Comparison of ENCODE assay signal across 8 cellular contexts in genomic region chrX:45749375-45749774, GRCh38.
DNase-seq lines count a peak whose midpoint lies in the region; ATAC-seq and TF ChIP-seq lines count a peak whose summit lies in the region.
"Had no signal": no experiment of that assay in that cellular context is flagged by ENCODE, and none has a peak within 500 bp of the region (broad histone marks: within the 10 kb centered on the region; RNA-seq: fewer than 3 reads in every experiment).

No MANE protein-coding gene starts in this region.

- H3K9me3 ChIP-seq in HEK293 (ENCODE audit: control insufficient read depth, insufficient read depth, low read depth, low read length) (no peaks in the 10 kb centered on the region), adipocyte (ENCODE audit: control insufficient read depth, low read length) (no peaks in the 10 kb centered on the region), lung (ENCODE audit: control insufficient read depth in 2 of 2, insufficient read depth in 1 of 2, low read length in 1 of 2) (no peaks in the 10 kb centered on the region)

- H3K9ac ChIP-seq in adipocyte (ENCODE audit: low read length): peak overlapping the region; percentile 24

- 61 to 64% methylated on average over 4 of the region's 4 CpGs for WGBS in lung, 2 donors

- peaks cover 6 to 91% of the 10 kb centered on the region in 2 experiments; a peak in 2 of 3 replicates for H3K36me3 ChIP-seq in HEK293 (ENCODE audit: control insufficient read depth in 2 of 2, insufficient read depth in 1 of 2, low read length in 2 of 2)
- H3K36me3 ChIP-seq in adipocyte (ENCODE audit: control insufficient read depth, insufficient read depth, low read length, severe bottlenecking): peaks cover 53% of the 10 kb centered on the region
- H3K36me3 ChIP-seq in lung (ENCODE audit: control insufficient read depth in 2 of 2, insufficient read depth in 2 of 2, low read length in 2 of 2): peaks cover 0 to 3% of the 10 kb centered on the region in 2 donors

- DNase-seq in DMS53 (lab: John Stamatoyannopoulos, UW) (peak; percentile 47), adipocyte (ENCODE audit: low read depth) (peak; percentile 56), lung (ENCODE audit: low spot score) (no peak), putamen (ENCODE audit: low spot score) (no peak), NCI-H82 (lab: John Stamatoyannopoulos, UW) (no peak)
- DNase-seq: nephron progenitor cell had no signal

- POLR2A ChIA-PET in HEK293 (lab: Yijun Ruan, JAX): no interaction called here

- ATAC-seq in lung (ENCODE audit: insufficient read depth, low FRiP score) (no peak), HG02763 (IDR thresholded peaks at IDR 0.05; ENCODE audit: unreplicated experiment) (no peak)

- CTCF ChIA-PET in HEK293 (lab: Yijun Ruan, JAX): interaction anchor here (0.6 to 1.0 kb wide), 3 partner anchors 166 to 427 kb away, joined by 3 to 6 read pairs (median 3); no protein-coding TSS in a partner anchor

- H3K27ac ChIP-seq in HEK293 (ENCODE audit: extremely low read depth, low read depth, low read length) (no peak overlapping the region), lung (ENCODE audit: low read depth in 1 of 2, low read length in 1 of 2) (peak overlapping the region in 1 of 2 donors; percentile 74)

- H3K27me3 ChIP-seq in adipocyte (replicated peaks; ENCODE audit: control insufficient read depth, insufficient read depth, low read length): no peaks in the 10 kb centered on the region
- no peaks in the 10 kb centered on the region for H3K27me3 ChIP-seq in lung (ENCODE audit: control insufficient read depth, insufficient read depth)

- H3K4me3 ChIP-seq in HEK293 (ENCODE audit: low read depth, low read length): no peak overlapping the region
- no peak overlapping the region for H3K4me3 ChIP-seq in adipocyte (ENCODE audit: low read length)
- no peak overlapping the region for H3K4me3 ChIP-seq in lung

- TF ChIP-seq CTCF in HEK293 (tag by site-specific recombination; IDR thresholded peaks at IDR 0.05) (no peak), lung (IDR thresholded peaks at IDR 0.05; ENCODE audit: control extremely low read depth, extremely low read depth) (peak; percentile 3)

- H3K4me1 ChIP-seq in HEK293 (ENCODE audit: control insufficient read depth, insufficient read depth, low read length) (no peaks in the 10 kb centered on the region), adipocyte (ENCODE audit: control insufficient read depth, insufficient read depth, low read length) (peaks cover 31% of the 10 kb centered on the region), lung (ENCODE audit: control insufficient read depth in 2 of 2, insufficient read depth in 2 of 2, low read length in 2 of 2) (peaks cover 0 to under 1% of the 10 kb centered on the region in 2 donors)

TF ChIP-seq in HEK293, 187 proteins besides CTCF, POLR2A, EP300 and RAD21:
- TF ChIP-seq ZNF654 (tag by site-specific recombination; IDR thresholded peaks at IDR 0.05; ENCODE audit: low read depth) (peak; percentile 15), KLF8 (tag by site-specific recombination; IDR thresholded peaks at IDR 0.05) (no peak), REPIN1 (tag by site-specific recombination; IDR thresholded peaks at IDR 0.05; ENCODE audit: low read depth) (no peak), MZF1 (tag by site-specific recombination; IDR thresholded peaks at IDR 0.05; ENCODE audit: borderline replicate concordance) (no peak), SCRT1 (tag by site-specific recombination; IDR thresholded peaks at IDR 0.05; ENCODE audit: borderline replicate concordance) (no peak)
- TF ChIP-seq, protein P1, sequence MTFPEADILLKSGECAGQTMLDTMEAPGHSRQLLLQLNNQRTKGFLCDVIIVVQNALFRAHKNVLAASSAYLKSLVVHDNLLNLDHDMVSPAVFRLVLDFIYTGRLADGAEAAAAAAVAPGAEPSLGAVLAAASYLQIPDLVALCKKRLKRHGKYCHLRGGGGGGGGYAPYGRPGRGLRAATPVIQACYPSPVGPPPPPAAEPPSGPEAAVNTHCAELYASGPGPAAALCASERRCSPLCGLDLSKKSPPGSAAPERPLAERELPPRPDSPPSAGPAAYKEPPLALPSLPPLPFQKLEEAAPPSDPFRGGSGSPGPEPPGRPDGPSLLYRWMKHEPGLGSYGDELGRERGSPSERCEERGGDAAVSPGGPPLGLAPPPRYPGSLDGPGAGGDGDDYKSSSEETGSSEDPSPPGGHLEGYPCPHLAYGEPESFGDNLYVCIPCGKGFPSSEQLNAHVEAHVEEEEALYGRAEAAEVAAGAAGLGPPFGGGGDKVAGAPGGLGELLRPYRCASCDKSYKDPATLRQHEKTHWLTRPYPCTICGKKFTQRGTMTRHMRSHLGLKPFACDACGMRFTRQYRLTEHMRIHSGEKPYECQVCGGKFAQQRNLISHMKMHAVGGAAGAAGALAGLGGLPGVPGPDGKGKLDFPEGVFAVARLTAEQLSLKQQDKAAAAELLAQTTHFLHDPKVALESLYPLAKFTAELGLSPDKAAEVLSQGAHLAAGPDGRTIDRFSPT (tag by site-specific recombination; IDR thresholded peaks at IDR 0.05): no peak

Comparison
In these comparisons a context has a peak if more than half of its experiments do, and no peak if none do; other contexts are left out.
1. DNase-seq: peak in DMS53 (single experiment) and adipocyte (single experiment); none in lung (single experiment), putamen (single experiment) and NCI-H82 (single experiment).